ENCODE assay signal across 14 cellular contexts in genomic region chr6:75492769-75493168, GRCh38. TPM values are rescaled to one million over a fixed set of nuclear protein-coding genes. Genes with fewer than 3 reads are reported as not detected.
A peak's percentile ranks its signal among the peaks of the same experiment; 100 is the strongest.
DNase-seq lines count a peak whose midpoint lies in the region; ATAC-seq and TF ChIP-seq lines count a peak whose summit lies in the region.
"Had no signal": no experiment of that assay in that cellular context is flagged by ENCODE, and none has a peak within 500 bp of the region (broad histone marks: within the 10 kb centered on the region; RNA-seq: fewer than 3 reads in every experiment).

No MANE protein-coding gene starts in this region.

- H3K27me3 ChIP-seq in heart right ventricle (no peaks in the 10 kb centered on the region), stomach smooth muscle (ENCODE audit: control insufficient read depth in 1 of 2, insufficient read depth in 2 of 2, low read length in 2 of 2) (no peaks in the 10 kb centered on the region)
- H3K27me3 ChIP-seq: BLaER1 treated with 17β-estradiol and CSF1 and Interleukin-3, amounts not matched to agents 10 nM and 100 nM had no signal

- intact Hi-C loops in heart right ventricle (cut with DNase I): loop anchor here in 3 of 10 donors (5.0 to 10.0 kb wide), 6 partner anchors 55 to 125 kb away; no protein-coding TSS in a partner anchor
- intact Hi-C loops in activated CD4-positive, alpha-beta T cell treated with anti-CD3 and anti-CD28 coated beads, Interleukin-2, amount 10 ng/mL, durations not matched to agents 24 days and 14 days (cut with micrococcal nuclease): no loop called here

- H3K9ac ChIP-seq in stomach smooth muscle (ENCODE audit: low read length in 2 of 2): peak overlapping the region; percentile 86 to 88
- H3K9ac ChIP-seq: BLaER1 treated with 17β-estradiol and CSF1 and Interleukin-3, amounts not matched to agents 10 nM and 100 nM had no signal

- peaks cover 61% of the 10 kb centered on the region for H3K27me3 Mint-ChIP-seq in activated CD4-positive, alpha-beta T cell treated with anti-CD3 and anti-CD28 coated beads, Interleukin-2, amount 10 ng/mL, durations not matched to agents 24 days and 14 days

- H3K27ac ChIP-seq in heart right ventricle (peak overlapping the region; percentile 75 to 95 (median 90)), stomach smooth muscle (ENCODE audit: low read length) (peak overlapping the region; percentile 84)
- H3K27ac ChIP-seq: BLaER1 treated with 17β-estradiol and CSF1 and Interleukin-3, amounts not matched to agents 10 nM and 100 nM had no signal

- DNase-seq in heart right ventricle (no peak), DMS153 (lab: John Stamatoyannopoulos, UW) (no peak)
- no peak for DNase-seq in stimulated activated naive CD4-positive, alpha-beta T cell treated with Interleukin-2 at 50 U/mL for 16 hours (lab: John Stamatoyannopoulos, UW)
- DNase-seq in activated CD4-positive, alpha-beta T cell treated with anti-CD3 and anti-CD28 coated beads, Interleukin-2, amount 10 ng/mL, durations not matched to agents 24 days and 14 days: no peak
- DNase-seq: activated naive CD8-positive, alpha-beta T cell treated with anti-CD3 and anti-CD28 coated beads, Interleukin-2, amount 50 U/mL, for 24 hours; GDM1; KG1; stimulated activated naive B cell treated with anti-CD40 and anti-IgM and Interleukin-4, amounts not matched to agents 10 μg/mL and 1 μg/mL and 100 μg/mL, for 72 hours had no signal

- H3K36me3 ChIP-seq in heart right ventricle (no peaks in the 10 kb centered on the region), stomach smooth muscle (ENCODE audit: control insufficient read depth in 2 of 2, insufficient read depth in 2 of 2, low read length in 2 of 2) (no peaks in the 10 kb centered on the region)
- H3K36me3 ChIP-seq: BLaER1 treated with 17β-estradiol and CSF1 and Interleukin-3, amounts not matched to agents 10 nM and 100 nM had no signal

- peaks cover 0 to 63% (median 50%) of the 10 kb centered on the region in 9 donors for H3K4me1 ChIP-seq in heart right ventricle
- H3K4me1 ChIP-seq in stomach smooth muscle (ENCODE audit: control insufficient read depth, insufficient read depth, low read length): peaks cover 4% of the 10 kb centered on the region

- peaks cover 13% of the 10 kb centered on the region for H3K4me1 Mint-ChIP-seq in activated CD4-positive, alpha-beta T cell treated with anti-CD3 and anti-CD28 coated beads, Interleukin-2, amount 10 ng/mL, durations not matched to agents 24 days and 14 days

- no peak overlapping the region for H3K27ac Mint-ChIP-seq in activated CD4-positive, alpha-beta T cell treated with anti-CD3 and anti-CD28 coated beads, Interleukin-2, amount 10 ng/mL, durations not matched to agents 24 days and 14 days
- H3K27ac Mint-ChIP-seq: activated naive CD8-positive, alpha-beta T cell treated with anti-CD3 and anti-CD28 coated beads, Interleukin-2, amount 50 U/mL, for 24 hours; natural killer cell treated with Interleukin-12 subunit alpha and Interleukin-12 subunit beta and Interleukin-15 and Interleukin-18, amount 100 ng/mL, for 72 hours; stimulated activated naive B cell treated with anti-CD40 and anti-IgM and Interleukin-4, amounts not matched to agents 10 μg/mL and 1 μg/mL and 100 μg/mL, for 72 hours had no signal

- H3K4me3 Mint-ChIP-seq in activated CD4-positive, alpha-beta T cell treated with anti-CD3 and anti-CD28 coated beads, Interleukin-2, amount 10 ng/mL, durations not matched to agents 24 days and 14 days: no peak overlapping the region
- H3K4me3 Mint-ChIP-seq: activated naive CD8-positive, alpha-beta T cell treated with anti-CD3 and anti-CD28 coated beads, Interleukin-2, amount 50 U/mL, for 24 hours; natural killer cell treated with Interleukin-12 subunit alpha and Interleukin-12 subunit beta and Interleukin-15 and Interleukin-18, amount 100 ng/mL, for 72 hours; stimulated activated naive B cell treated with anti-CD40 and anti-IgM and Interleukin-4, amounts not matched to agents 10 μg/mL and 1 μg/mL and 100 μg/mL, for 72 hours had no signal

- H3K9me3 ChIP-seq in heart right ventricle (no peaks in the 10 kb centered on the region), stomach smooth muscle (ENCODE audit: control insufficient read depth in 2 of 2, low read length in 2 of 2) (no peaks in the 10 kb centered on the region)
- H3K9me3 ChIP-seq: BLaER1 treated with 17β-estradiol and CSF1 and Interleukin-3, amounts not matched to agents 10 nM and 100 nM had no signal

- H3K36me3 Mint-ChIP-seq in activated CD4-positive, alpha-beta T cell treated with anti-CD3 and anti-CD28 coated beads, Interleukin-2, amount 10 ng/mL, durations not matched to agents 24 days and 14 days (ENCODE audit: low read depth): no peaks in the 10 kb centered on the region
- H3K36me3 Mint-ChIP-seq: natural killer cell treated with Interleukin-12 subunit alpha and Interleukin-12 subunit beta and Interleukin-15 and Interleukin-18, amount 100 ng/mL, for 72 hours; stimulated activated naive B cell treated with anti-CD40 and anti-IgM and Interleukin-4, amounts not matched to agents 10 μg/mL and 1 μg/mL and 100 μg/mL, for 72 hours had no signal

- no peak for TF ChIP-seq CTCF in heart right ventricle (IDR thresholded peaks at IDR 0.05)

- H3K9me3 Mint-ChIP-seq in activated CD4-positive, alpha-beta T cell treated with anti-CD3 and anti-CD28 coated beads, Interleukin-2, amount 10 ng/mL, durations not matched to agents 24 days and 14 days: no peaks in the 10 kb centered on the region
- H3K9me3 Mint-ChIP-seq: activated naive CD8-positive, alpha-beta T cell treated with anti-CD3 and anti-CD28 coated beads, Interleukin-2, amount 50 U/mL, for 24 hours; natural killer cell treated with Interleukin-12 subunit alpha and Interleukin-12 subunit beta and Interleukin-15 and Interleukin-18, amount 100 ng/mL, for 72 hours; stimulated activated naive B cell treated with anti-CD40 and anti-IgM and Interleukin-4, amounts not matched to agents 10 μg/mL and 1 μg/mL and 100 μg/mL, for 72 hours had no signal

- H3K4me3 ChIP-seq in heart right ventricle (peak overlapping the region; percentile 38 to 71 (median 56)), stomach smooth muscle (ENCODE audit: low read length in 2 of 2) (peak overlapping the region; percentile 76 to 85)
- H3K4me3 ChIP-seq: BLaER1 treated with 17β-estradiol and CSF1 and Interleukin-3, amounts not matched to agents 10 nM and 100 nM had no signal

- ATAC-seq in GM18861 (IDR thresholded peaks at IDR 0.05; ENCODE audit: unreplicated experiment) (peak; percentile 25), HG02885 (IDR thresholded peaks at IDR 0.05; ENCODE audit: poor library complexity, unreplicated experiment) (peak; percentile 37), heart right ventricle (peak in 7 of 8 donors; percentile 3 to 72 (median 47)), HG03457 (IDR thresholded peaks at IDR 0.05; ENCODE audit: unreplicated experiment) (no peak)
- ATAC-seq: activated naive CD8-positive, alpha-beta T cell treated with anti-CD3 and anti-CD28 coated beads, Interleukin-2, amount 50 U/mL, for 24 hours; natural killer cell treated with Interleukin-12 subunit alpha and Interleukin-12 subunit beta and Interleukin-15 and Interleukin-18, amount 100 ng/mL, for 72 hours; stimulated activated naive B cell treated with anti-CD40 and anti-IgM and Interleukin-4, amounts not matched to agents 10 μg/mL and 1 μg/mL and 100 μg/mL, for 72 hours had no signal

- WGBS in heart right ventricle, 2 donors: 9 to 16% methylated on average over 3 of the region's 3 CpGs

RNA-seq across cellular contexts. Expression of gene FILIP1, which starts 0.8 kb away (rescaled TPM):
- total RNA-seq in heart right ventricle: 100 to 1,000 TPM; 112 to 269 (median 205) TPM
- 10 to 100 TPM; 16.8 to 73.2 TPM for polyA plus RNA-seq in heart right ventricle
- total RNA-seq in activated CD4-positive, alpha-beta T cell treated with anti-CD3 and anti-CD28 coated beads, Interleukin-2, amount 10 ng/mL, durations not matched to agents 24 days and 14 days: not detected in 2 replicates
- total RNA-seq: natural killer cell treated with Interleukin-12 subunit alpha and Interleukin-12 subunit beta and Interleukin-15 and Interleukin-18, amount 100 ng/mL, for 72 hours had no signal

Comparison
In these comparisons a context has a peak if more than half of its experiments do, and no peak if none do; other contexts are left out.
1. RNA of gene FILIP1, which starts 0.8 kb away (total RNA-seq): 112 to 269 TPM in heart right ventricle; not detected in activated CD4-positive, alpha-beta T cell treated with anti-CD3 and anti-CD28 coated beads, Interleukin-2, amount 10 ng/mL, durations not matched to agents 24 days and 14 days; every median in the first group is over 100 times any median in the second.